ENCODE assay signal across 26 cellular contexts in genomic region chr13:98779695-98780094, GRCh38. TPM values are rescaled to one million over a fixed set of nuclear protein-coding genes. Genes with fewer than 3 reads are reported as not detected.
"Had no signal": no experiment of that assay in that cellular context is flagged by ENCODE, and none has a peak within 500 bp of the region (broad histone marks: within the 10 kb centered on the region; RNA-seq: fewer than 3 reads in every experiment).

No MANE protein-coding gene starts in this region.

- H3K27ac ChIP-seq: colonic mucosa, coronary artery, dorsolateral prefrontal cortex, epithelial cell of prostate, esophagus muscularis mucosa, esophagus squamous epithelium, foreskin keratinocyte, gastrocnemius medialis, gastroesophageal sphincter, heart left ventricle, heart right ventricle had no signal

- ATAC-seq: effector memory CD8-positive, alpha-beta T cell; esophagus mucosa; foreskin keratinocyte; gastrocnemius medialis; gastroesophageal sphincter; heart left ventricle; heart right ventricle had no signal

- H3K9me3 ChIP-seq: colonic mucosa, esophagus muscularis mucosa, esophagus squamous epithelium, gastrocnemius medialis, gastroesophageal sphincter, heart left ventricle had no signal

- H3K4me3 Mint-ChIP-seq: dendritic cell treated with granulocyte-macrophage colony-stimulating factor and Interleukin-4, amounts not matched to agents 40 ng/mL and 50 ng/mL, for 4 days; effector memory CD8-positive, alpha-beta T cell; endodermal cell had no signal

- H3K36me3 ChIP-seq: colonic mucosa, esophagus muscularis mucosa, esophagus squamous epithelium, gastrocnemius medialis, gastroesophageal sphincter, heart left ventricle, heart right ventricle had no signal

- H3K4me1 ChIP-seq: colonic mucosa, esophagus muscularis mucosa, esophagus squamous epithelium, gastrocnemius medialis, gastroesophageal sphincter, heart left ventricle, heart right ventricle had no signal

- H3K27ac Mint-ChIP-seq: dendritic cell treated with granulocyte-macrophage colony-stimulating factor and Interleukin-4, amounts not matched to agents 40 ng/mL and 50 ng/mL, for 4 days; effector memory CD8-positive, alpha-beta T cell; endodermal cell had no signal

- DNase-seq: colonic mucosa; cortex of kidney; dorsolateral prefrontal cortex; effector CD4-positive, alpha-beta T cell; effector CD8-positive, alpha-beta T cell; effector memory CD4-positive, alpha-beta T cell; effector memory CD8-positive, alpha-beta T cell; endodermal cell; erythroblast; esophagus squamous epithelium; foreskin fibroblast; foreskin keratinocyte; foreskin melanocyte; gastrocnemius medialis; glutamatergic neuron; head of caudate nucleus; heart left ventricle; heart right ventricle had no signal

- H3K4me3 ChIP-seq: colonic mucosa, coronary artery, dorsolateral prefrontal cortex, esophagus muscularis mucosa, esophagus squamous epithelium, gastrocnemius medialis, gastroesophageal sphincter, heart left ventricle, heart right ventricle had no signal

- H3K27me3 ChIP-seq: colonic mucosa, esophagus muscularis mucosa, gastrocnemius medialis had no signal

- H3K9me3 Mint-ChIP-seq: dendritic cell treated with granulocyte-macrophage colony-stimulating factor and Interleukin-4, amounts not matched to agents 40 ng/mL and 50 ng/mL, for 4 days; effector memory CD8-positive, alpha-beta T cell; endodermal cell had no signal

- H3K4me1 Mint-ChIP-seq: endodermal cell had no signal

RNA-seq across cellular contexts. Expression of gene SLC15A1, which starts 27.2 kb away (rescaled TPM):
- polyA plus RNA-seq: endothelial cell of umbilical vein, fibroblast of lung, foreskin keratinocyte, heart left ventricle had no signal
